ENCODE assay signal across 21 cellular contexts in the genomic region with DNA sequence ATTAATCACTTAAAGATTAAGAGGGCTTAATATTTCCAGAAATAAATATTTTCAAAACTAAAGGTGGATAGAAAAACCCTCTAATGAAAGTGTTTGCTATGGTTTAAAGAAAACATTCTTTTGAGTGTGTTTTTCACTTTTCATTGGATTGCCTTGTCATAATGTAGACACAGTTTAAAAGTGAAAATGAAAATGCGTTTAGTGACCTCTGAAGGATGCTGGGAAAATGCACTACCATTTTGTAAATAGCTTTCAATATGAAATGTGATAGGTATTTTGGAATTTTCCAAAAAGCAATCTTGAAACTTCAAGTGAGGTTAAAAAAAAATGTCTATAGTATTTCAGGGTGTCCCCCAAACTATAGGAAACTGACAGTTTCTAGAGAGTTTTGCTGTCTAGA.
DNase-seq lines count a peak whose midpoint lies in the region; ATAC-seq, FAIRE-seq and TF ChIP-seq lines count a peak whose summit lies in the region.
"Had no signal": no experiment of that assay in that cellular context is flagged by ENCODE, and none has a peak within 500 bp of the region (broad histone marks: within the 10 kb centered on the region; RNA-seq: fewer than 3 reads in every experiment).

No MANE protein-coding gene starts in this region.

- DNase-seq in EL (peak; percentile 3), Karpas-422 (peak; percentile 7), GM12878 (ENCODE audit: low read depth, low spot score) (no peak), HEK293T (ENCODE audit: extremely low spot score) (no peak), D721Med (ENCODE audit: insufficient read length, low spot score) (no peak)
- DNase-seq in stimulated activated naive CD4-positive, alpha-beta T cell treated with Interleukin-2 at 50 U/mL for 16 hours (lab: John Stamatoyannopoulos, UW): no peak
- DNase-seq: Calu3; CD8-positive, alpha-beta memory T cell; GF-D8; IMR-90; NCI-H1048; NCI-H1436 treated with DMSO at 0.1 percent for 48 hours; NCI-H1930; NCI-H510A; SJCRH30; T-helper 9 cell had no signal

- no peak for TF ChIP-seq RAD21 in GM12878 (IDR thresholded peaks at IDR 0.05; ENCODE audit: insufficient read depth, low read depth, low read length)

- H3K9me2 ChIP-seq in Karpas-422 (replicated peaks; ENCODE audit: insufficient read depth, low read length): no peaks in the 10 kb centered on the region

- POLR2A ChIA-PET in GM12878 (lab: Charles Lee) (no interaction called here), HEK293T (lab: Yijun Ruan, JAX) (no interaction called here)

- CTCF ChIA-PET in GM12878 (lab: Yijun Ruan, JAX) (no interaction called here), HEK293T (lab: Yijun Ruan, JAX) (no interaction called here)

- intact Hi-C loops in GM12878 (cut with micrococcal nuclease; ENCODE audit: unreplicated experiment): no loop called here

- no peak overlapping the region for H2AFZ ChIP-seq in Karpas-422 (ENCODE audit: low read length)
- H2AFZ ChIP-seq in GM12878 (ENCODE audit: control insufficient read depth, low read depth, low read length): peak overlapping the region; percentile 29

- SMC1A ChIA-PET in GM12878 (lab: Charles Lee; ENCODE audit: uncharacterized antibody, unreplicated experiment): no interaction called here

- FAIRE-seq in GM12878 (lab: Jason Lieb, UNC) (no peak), D721Med (lab: Jason Lieb, UNC) (no peak)
- FAIRE-seq: GM19239, H54, RCC 7860 had no signal

- H4K20me1 ChIP-seq in Karpas-422 (ENCODE audit: insufficient read depth, low read depth, low read length) (no peaks in the 10 kb centered on the region), GM12878 (ENCODE audit: control insufficient read depth, insufficient read depth) (no peaks in the 10 kb centered on the region)
- H4K20me1 ChIP-seq: BLaER1 treated with 17β-estradiol and CSF1 and Interleukin-3, amounts not matched to agents 10 nM and 100 nM had no signal

- RAD21 ChIA-PET in GM12878 (lab: Charles Lee; ENCODE audit: unreplicated experiment): interaction anchor here (0.7 kb wide), 1 partner anchor 45 kb away, joined by 3 read pairs; no protein-coding TSS in a partner anchor

- TF ChIP-seq POLR2A in GM12878 (IDR thresholded peaks at IDR 0.05; ENCODE audit: low read depth, low read length): no peak

- ATAC-seq in GM21717 (IDR thresholded peaks at IDR 0.05; ENCODE audit: unreplicated experiment): peak; percentile 74
- ATAC-seq in GM12878: 0 out of 3 replicates have a peak, but pooled peaks have one; percentile 38

- BruUV-seq in GM12878 (replicated peaks; lab: Mats Ljungman, UMichigan): no TSS peak

- H3K27ac ChIP-seq in Karpas-422 (ENCODE audit: low read length): no peak overlapping the region
- H3K27ac ChIP-seq in GM12878 (ENCODE audit: control insufficient read depth, insufficient read depth): no peak overlapping the region
- H3K27ac ChIP-seq: BLaER1 treated with 17β-estradiol and CSF1 and Interleukin-3, amounts not matched to agents 10 nM and 100 nM; SJCRH30 had no signal

- H3K4me1 ChIP-seq in Karpas-422 (ENCODE audit: low read length) (no peaks in the 10 kb centered on the region), GM12878 (ENCODE audit: control insufficient read depth, insufficient read depth, low read length) (no peaks in the 10 kb centered on the region)
- H3K4me1 ChIP-seq: BLaER1 treated with 17β-estradiol and CSF1 and Interleukin-3, amounts not matched to agents 10 nM and 100 nM; SJCRH30 had no signal

- H3K9me3 ChIP-seq in Karpas-422 (ENCODE audit: low read length): no peaks in the 10 kb centered on the region
- no peaks in the 10 kb centered on the region for H3K9me3 ChIP-seq in GM12878 (replicated peaks; ENCODE audit: control insufficient read depth, insufficient read depth, low read length)
- H3K9me3 ChIP-seq: SJCRH30 had no signal

- in situ Hi-C loops in GM12878 (cut with MboI): no loop called here

- no peaks in the 10 kb centered on the region for H3K79me2 ChIP-seq in Karpas-422 (ENCODE audit: low read length)
- no peaks in the 10 kb centered on the region for H3K79me2 ChIP-seq in GM12878 (ENCODE audit: control insufficient read depth, insufficient read depth, low read length)

- H3K27me3 ChIP-seq in Karpas-422 (ENCODE audit: low read length) (no peaks in the 10 kb centered on the region), GM12878 (replicated peaks in 1 of 2; ENCODE audit: control insufficient read depth in 2 of 2, insufficient read depth in 2 of 2, low read length in 1 of 2) (no peaks in the 10 kb centered on the region)
- H3K27me3 ChIP-seq: BLaER1 treated with 17β-estradiol and CSF1 and Interleukin-3, amounts not matched to agents 10 nM and 100 nM; SJCRH30 had no signal

- H3K36me3 ChIP-seq in Karpas-422 (ENCODE audit: insufficient read depth, low read length) (no peaks in the 10 kb centered on the region), GM12878 (ENCODE audit: control insufficient read depth in 2 of 2, insufficient read depth in 2 of 2, low read length in 1 of 2) (no peaks in the 10 kb centered on the region)
- H3K36me3 ChIP-seq: BLaER1 treated with 17β-estradiol and CSF1 and Interleukin-3, amounts not matched to agents 10 nM and 100 nM; SJCRH30 had no signal

- no peak overlapping the region for H3K9ac ChIP-seq in Karpas-422 (ENCODE audit: low read length)
- no peak overlapping the region for H3K9ac ChIP-seq in GM12878 (ENCODE audit: control insufficient read depth, insufficient read depth, low read length)
- H3K9ac ChIP-seq: BLaER1 treated with 17β-estradiol and CSF1 and Interleukin-3, amounts not matched to agents 10 nM and 100 nM had no signal

- no peak for TF ChIP-seq CTCF in GM12878 (IDR thresholded peaks at IDR 0.05 in 2 of 3, conservative IDR thresholded peaks at IDR 0.05 in 1 of 3; ENCODE audit: control insufficient read depth in 2 of 3, extremely low read depth in 1 of 3, insufficient read depth in 1 of 3, low read depth in 3 of 3, low read length in 3 of 3)
- no peak for TF ChIP-seq CTCF in D721Med (IDR thresholded peaks at IDR 0.05; ENCODE audit: insufficient read depth, missing control alignments)

- 0% methylated on average over 1 of the region's 1 CpG for WGBS in GM12878 (ENCODE audit: insufficient coverage, insufficient replicate concordance, low lambda C conversion rate, missing lambda C conversion rate)

- H3K4me2 ChIP-seq in Karpas-422 (ENCODE audit: low read depth, low read length, poor library complexity, severe bottlenecking) (no peak overlapping the region), GM12878 (ENCODE audit: control insufficient read depth, insufficient read depth) (0 out of 2 replicates have a peak overlapping the region, but pooled peaks have one; percentile 9)
- H3K4me2 ChIP-seq: BLaER1 treated with 17β-estradiol and CSF1 and Interleukin-3, amounts not matched to agents 10 nM and 100 nM had no signal

- no peak for TF ChIP-seq EP300 in GM12878 (IDR thresholded peaks at IDR 0.05; ENCODE audit: borderline replicate concordance in 1 of 2, control insufficient read depth in 1 of 2, low read depth in 2 of 2, low read length in 2 of 2)

- no peak overlapping the region for H3K4me3 ChIP-seq in Karpas-422 (ENCODE audit: low read length)
- H3K4me3 ChIP-seq in GM12878: no peak overlapping the region
- H3K4me3 ChIP-seq: BLaER1 treated with 17β-estradiol and CSF1 and Interleukin-3, amounts not matched to agents 10 nM and 100 nM; SJCRH30 had no signal

TF ChIP-seq in GM12878, 131 proteins besides CTCF, POLR2A, EP300 and RAD21 (continues in another document):
- TF ChIP-seq SUPT20H (IDR thresholded peaks at IDR 0.05; ENCODE audit: borderline replicate concordance, control insufficient read depth, low read depth, low read length): no peak
- no peak for TF ChIP-seq PML (IDR thresholded peaks at IDR 0.05; ENCODE audit: low read length)
- TF ChIP-seq ELK1 (IDR thresholded peaks at IDR 0.05; ENCODE audit: low read depth, low read length): no peak

TF ChIP-seq in HEK293T, 16 proteins besides CTCF, POLR2A, EP300 and RAD21:
- no peak for TF ChIP-seq SP1 (IDR thresholded peaks at IDR 0.05)
- no peak for TF ChIP-seq LEF1 (IDR thresholded peaks at IDR 0.05; ENCODE audit: borderline replicate concordance)
- TF ChIP-seq BHLHE40 (IDR thresholded peaks at IDR 0.05; ENCODE audit: borderline replicate concordance): no peak
- TF ChIP-seq ELF4 (IDR thresholded peaks at IDR 0.05): no peak
- TF ChIP-seq NFRKB (IDR thresholded peaks at IDR 0.05): no peak
- no peak for TF ChIP-seq FOXK2 (IDR thresholded peaks at IDR 0.05)
- no peak for TF ChIP-seq HDGF (IDR thresholded peaks at IDR 0.05; ENCODE audit: borderline replicate concordance)
- no peak for TF ChIP-seq SUZ12 (IDR thresholded peaks at IDR 0.05)
- no peak for TF ChIP-seq ZNF384 (IDR thresholded peaks at IDR 0.05)
- TF ChIP-seq, protein P1, sequence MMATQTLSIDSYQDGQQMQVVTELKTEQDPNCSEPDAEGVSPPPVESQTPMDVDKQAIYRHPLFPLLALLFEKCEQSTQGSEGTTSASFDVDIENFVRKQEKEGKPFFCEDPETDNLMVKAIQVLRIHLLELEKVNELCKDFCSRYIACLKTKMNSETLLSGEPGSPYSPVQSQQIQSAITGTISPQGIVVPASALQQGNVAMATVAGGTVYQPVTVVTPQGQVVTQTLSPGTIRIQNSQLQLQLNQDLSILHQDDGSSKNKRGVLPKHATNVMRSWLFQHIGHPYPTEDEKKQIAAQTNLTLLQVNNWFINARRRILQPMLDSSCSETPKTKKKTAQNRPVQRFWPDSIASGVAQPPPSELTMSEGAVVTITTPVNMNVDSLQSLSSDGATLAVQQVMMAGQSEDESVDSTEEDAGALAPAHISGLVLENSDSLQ (IDR thresholded peaks at IDR 0.05): no peak
- no peak for TF ChIP-seq FOXA1 (IDR thresholded peaks at IDR 0.05)
- no peak for TF ChIP-seq TARDBP (IDR thresholded peaks at IDR 0.05)
- TF ChIP-seq ARNT (IDR thresholded peaks at IDR 0.05): no peak
- TF ChIP-seq L3MBTL2 (conservative IDR thresholded peaks at IDR 0.05): no peak
- TF ChIP-seq CTBP1 (IDR thresholded peaks at IDR 0.05; ENCODE audit: borderline replicate concordance): no peak
- no peak for TF ChIP-seq FOXM1 (IDR thresholded peaks at IDR 0.05; ENCODE audit: borderline replicate concordance)

Comparison
In these comparisons a context has a peak if more than half of its experiments do, and no peak if none do; other contexts are left out.
1. DNase-seq: peak in EL (single experiment) and Karpas-422 (single experiment); none in GM12878 (single experiment), HEK293T (single experiment), stimulated activated naive CD4-positive, alpha-beta T cell treated with Interleukin-2 at 50 U/mL for 16 hours (single experiment) and D721Med (single experiment).